8 cellular contexts compared by ENCODE assay signal in the genomic region with DNA sequence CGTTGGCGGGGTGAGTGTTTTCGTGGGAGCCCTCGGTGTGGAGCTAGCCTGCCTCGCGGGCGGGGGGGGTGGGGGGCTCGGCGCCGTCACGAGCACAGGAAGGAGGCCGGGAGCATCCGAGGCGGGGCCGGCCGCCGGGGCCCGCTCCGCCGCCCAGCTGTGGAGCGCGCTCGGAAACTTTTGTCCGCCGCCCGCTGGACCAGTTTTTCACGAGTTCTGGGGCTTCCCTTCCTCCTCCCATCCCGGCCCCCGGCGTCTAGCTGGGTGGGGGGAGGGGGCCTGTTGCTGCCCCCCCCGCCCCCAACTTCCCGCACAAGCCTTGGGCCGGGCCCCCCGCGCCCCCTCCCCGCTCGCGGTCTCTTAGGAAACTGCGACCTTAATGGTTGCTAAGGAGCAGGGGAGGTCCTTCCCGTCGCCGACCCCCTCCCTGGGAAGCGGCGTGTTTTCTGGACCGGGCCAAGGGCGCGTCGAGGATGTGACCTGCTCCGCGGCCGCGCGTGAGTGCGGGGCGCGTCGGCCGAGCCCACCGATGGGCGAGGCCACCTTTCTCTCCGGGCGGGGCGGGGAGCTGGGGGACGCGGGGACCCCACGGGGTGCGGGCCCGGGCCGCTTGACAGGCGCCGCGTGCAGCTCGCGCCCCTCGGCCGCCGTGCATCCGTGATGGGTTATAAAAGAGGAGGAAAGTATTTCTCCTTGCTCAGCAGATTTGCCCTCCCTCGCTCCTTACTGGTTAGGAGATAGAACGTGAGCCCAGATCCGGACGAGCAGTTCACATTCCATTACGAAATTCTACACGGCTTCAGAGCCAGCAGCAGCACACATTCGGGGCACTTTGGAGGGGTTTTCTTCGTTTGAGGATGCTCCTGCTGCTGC. TPM values are rescaled to one million over a fixed set of nuclear protein-coding genes. Genes with fewer than 3 reads are reported as not detected.
A peak's percentile ranks its signal among the peaks of the same experiment; 100 is the strongest.
DNase-seq lines count a peak whose midpoint lies in the region; TF ChIP-seq lines count a peak whose summit lies in the region.

No MANE protein-coding gene starts in this region.

- H3K4me1 Mint-ChIP-seq in HFFc6 (ENCODE audit: low read depth) (peaks cover 59% of the 10 kb centered on the region), osteocyte (ENCODE audit: unreplicated experiment) (peaks cover 39% of the 10 kb centered on the region)

- peak; percentile 63 for DNase-seq in HFFc6
- peak; percentile 80 for DNase-seq in RKO (ENCODE audit: low spot score)
- peak; percentile 40 for DNase-seq in activated naive CD4-positive, alpha-beta T cell treated with anti-CD3 and anti-CD28 coated beads, Interleukin-2, amount 50 U/mL, for 16 hours
- peak; percentile 52 for DNase-seq in germinal center (ENCODE audit: low spot score)
- peak; percentile 80 for DNase-seq in osteocyte (ENCODE audit: extremely low spot score, unreplicated experiment)
- no peak for DNase-seq in GDM1 (lab: John Stamatoyannopoulos, UW)
- no peak for DNase-seq in hippocampal formation (lab: John Stamatoyannopoulos, UW)

- H3K4me3 Mint-ChIP-seq in HFFc6, result peak overlapping the region; percentile 96
- H3K4me3 Mint-ChIP-seq in osteocyte (ENCODE audit: unreplicated experiment), result peak overlapping the region; percentile 85

- H3K27me3 Mint-ChIP-seq in HFFc6 (ENCODE audit: insufficient read depth) (no peaks in the 10 kb centered on the region; the same call in 1 of the 2 replicates), osteocyte (ENCODE audit: unreplicated experiment) (no peaks in the 10 kb centered on the region)

- peak overlapping the region; percentile 89 for H3K27ac ChIP-seq in C4-2B

- no peaks in the 10 kb centered on the region; the same call in 1 of the 2 replicates for H3K36me3 Mint-ChIP-seq in HFFc6 (ENCODE audit: low read depth)
- no peaks in the 10 kb centered on the region for H3K36me3 Mint-ChIP-seq in osteocyte (ENCODE audit: unreplicated experiment)

- TF ChIP-seq CTCF in C4-2B (conservative IDR thresholded peaks at IDR 0.05) (no peak), HFFc6 (IDR thresholded peaks at IDR 0.05) (peak; percentile 10; the same call in 1 of the 2 replicates), osteocyte (IDR thresholded peaks at IDR 0.05) (no peak)

- H3K9me3 Mint-ChIP-seq in HFFc6 (no peaks in the 10 kb centered on the region), osteocyte (ENCODE audit: unreplicated experiment) (no peaks in the 10 kb centered on the region)

- H3K27ac Mint-ChIP-seq in HFFc6, result peak overlapping the region; percentile 84
- H3K27ac Mint-ChIP-seq in osteocyte (ENCODE audit: unreplicated experiment), result peak overlapping the region; percentile 84

RNA-seq across cellular contexts. Expression of a gene that starts 1.4 kb away (rescaled TPM):
- 10 to 100 TPM; 17.5 to 23.5 (median 20.1) TPM for total RNA-seq in HFFc6 (2021; fragmentation: NEBNext Ultra II Directional; extraction: Animal tissue kit (Norgen Biotek cat#: 25700))
- 29.4 and 29.9 TPM in 2 replicates for total RNA-seq in osteocyte

Comparison
In these comparisons a context has a peak if more than half of its experiments do, and no peak if none do; other contexts are left out.
1. DNase-seq: peak in HFFc6 (single experiment), RKO (single experiment), activated naive CD4-positive, alpha-beta T cell treated with anti-CD3 and anti-CD28 coated beads, Interleukin-2, amount 50 U/mL, for 16 hours (single experiment), germinal center (single experiment) and osteocyte (single experiment); none in GDM1 (single experiment) and hippocampal formation (0 of 2).